ENCODE assay signal across 9 cellular contexts in the genomic region with DNA sequence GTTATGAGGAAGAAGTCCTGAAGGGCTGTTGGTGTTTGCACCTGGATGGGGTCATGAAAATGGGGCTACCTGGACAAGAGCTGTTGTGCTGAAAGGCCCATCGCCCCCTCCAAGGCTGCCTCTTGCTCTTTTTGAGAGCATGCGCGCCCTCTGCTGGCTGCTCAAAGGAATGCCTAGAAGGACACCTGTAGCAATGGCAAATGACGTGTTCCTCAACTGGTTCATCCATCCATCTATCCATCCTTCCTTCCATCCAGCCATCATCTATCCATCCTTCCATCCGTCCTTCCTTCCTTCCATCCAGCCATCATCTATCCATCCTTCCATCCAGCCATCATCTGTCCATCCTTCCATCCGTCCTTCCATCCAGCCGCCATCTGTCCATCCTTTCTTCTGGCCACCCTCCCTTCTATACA. TPM values are rescaled to one million over a fixed set of nuclear protein-coding genes. Genes with fewer than 3 reads are reported as not detected.
A peak's percentile ranks its signal among the peaks of the same experiment; 100 is the strongest.
DNase-seq lines count a peak whose midpoint lies in the region; ATAC-seq and TF ChIP-seq lines count a peak whose summit lies in the region.
"Had no signal": no experiment of that assay in that cellular context is flagged by ENCODE, and none has a peak within 500 bp of the region (broad histone marks: within the 10 kb centered on the region; RNA-seq: fewer than 3 reads in every experiment).

No MANE protein-coding gene starts in this region.

- in situ Hi-C loops in IMR-90 (cut with MboI; ENCODE audit: low sequenced_read_pairs), result no loop called here

- no peak overlapping the region for H2BK20ac ChIP-seq in IMR-90 (ENCODE audit: low read depth, low read length)

- peak; percentile 96 for TF ChIP-seq RAD21 in IMR-90 (IDR thresholded peaks at IDR 0.05; ENCODE audit: low read length)

- H3K23ac ChIP-seq in IMR-90 (ENCODE audit: low read depth, low read length), result no peak overlapping the region

- 0 out of 2 replicates have a peak, but pooled peaks cover 2% of the 10 kb centered on the region for H3K9me1 ChIP-seq in IMR-90 (ENCODE audit: insufficient read depth, low read length)

- H3K4me2 ChIP-seq in IMR-90 (ENCODE audit: low read depth, low read length), result no peak overlapping the region
- H3K4me2 ChIP-seq: BLaER1 had no signal

- no peak overlapping the region for H2BK15ac ChIP-seq in IMR-90 (ENCODE audit: low read depth, low read length)

- H2AFZ ChIP-seq in IMR-90 (replicated peaks; ENCODE audit: low read length, poor library complexity), result peak overlapping the region; percentile 82

- H4K20me1 ChIP-seq in IMR-90 (ENCODE audit: insufficient read depth, low read length), result no peaks in the 10 kb centered on the region; the same call in 1 of the 2 replicates
- H4K20me1 ChIP-seq: BLaER1 had no signal

- POLR2A ChIA-PET in IMR-90 (lab: Charles Lee; ENCODE audit: unreplicated experiment), result no interaction called here

- TF ChIP-seq POLR2A in IMR-90 (IDR thresholded peaks at IDR 0.05; ENCODE audit: low read depth, low read length), result no peak
- no peak for TF ChIP-seq POLR2A in gastroesophageal sphincter (IDR thresholded peaks at IDR 0.05)

- no peaks in the 10 kb centered on the region for H3K27me3 ChIP-seq in IMR-90 (ENCODE audit: control insufficient read depth, insufficient read depth, low read length)
- H3K27me3 ChIP-seq in SJCRH30, result peaks cover 14% of the 10 kb centered on the region; the same call in 1 of the 2 replicates
- H3K27me3 ChIP-seq in gastroesophageal sphincter, result no peaks in the 10 kb centered on the region
- no peaks in the 10 kb centered on the region for H3K27me3 ChIP-seq in tibial artery
- H3K27me3 ChIP-seq: BLaER1 had no signal

- no peak overlapping the region for H4K91ac ChIP-seq in IMR-90 (ENCODE audit: insufficient read depth, low read depth, low read length)

- H3K79me1 ChIP-seq in IMR-90 (ENCODE audit: low read depth in 1 of 2, low read length in 2 of 2), result no peaks in the 10 kb centered on the region

- H2BK120ac ChIP-seq in IMR-90 (ENCODE audit: low read depth, low read length), result no peak overlapping the region

- H4K8ac ChIP-seq in IMR-90 (ENCODE audit: low read depth in 2 of 2, low read length in 2 of 2), result peak overlapping the region in 1 of 2 experiments; percentile 15; a peak in 1 of 4 replicates

- H3K9me3 Mint-ChIP-seq in osteocyte (ENCODE audit: unreplicated experiment), result no peaks in the 10 kb centered on the region

- peak overlapping the region; percentile 37 for H2AK9ac ChIP-seq in IMR-90 (replicated peaks; ENCODE audit: low read depth, low read length, poor library complexity)

- H3K4me3 ChIP-seq in IMR-90 (ENCODE audit: insufficient read depth, low read depth, low read length) (no peak overlapping the region), SJCRH30 (no peak overlapping the region), gastroesophageal sphincter (no peak overlapping the region), tibial artery (no peak overlapping the region)
- H3K4me3 ChIP-seq: BLaER1 had no signal

- peaks cover 10% of the 10 kb centered on the region for H3K36me3 ChIP-seq in IMR-90 (ENCODE audit: control insufficient read depth, insufficient read depth, low read length)
- no peaks in the 10 kb centered on the region for H3K36me3 ChIP-seq in SJCRH30
- peaks cover 0 to 41% of the 10 kb centered on the region in 2 donors for H3K36me3 ChIP-seq in gastroesophageal sphincter
- H3K36me3 ChIP-seq in tibial artery, result peaks cover 0 to 31% (median 18%) of the 10 kb centered on the region in 3 donors
- H3K36me3 ChIP-seq: BLaER1 had no signal

- H3K56ac ChIP-seq in IMR-90 (ENCODE audit: extremely low read depth, insufficient read depth, low read length), result no peak overlapping the region

- ATAC-seq in IMR-90 (ENCODE audit: low read depth) (peak; percentile 82), gastroesophageal sphincter (peak; percentile 56)

- peaks cover 11% of the 10 kb centered on the region for H3K4me1 Mint-ChIP-seq in osteocyte (ENCODE audit: unreplicated experiment)

- no peaks in the 10 kb centered on the region for H3K27me3 Mint-ChIP-seq in osteocyte (ENCODE audit: unreplicated experiment)

- dilution Hi-C loops in IMR-90 (cut with HindIII; ENCODE audit: low sequenced_read_pairs, unreplicated experiment), result no loop called here

- H3K9ac ChIP-seq in IMR-90 (ENCODE audit: low read depth, low read length), result no peak overlapping the region
- H3K9ac ChIP-seq: BLaER1 had no signal

- no peak overlapping the region for H2BK5ac ChIP-seq in IMR-90 (ENCODE audit: low read depth, low read length, poor library complexity, severe bottlenecking)

- no peak overlapping the region for H3K14ac ChIP-seq in IMR-90 (replicated peaks; ENCODE audit: low read depth, low read length)

- H3K18ac ChIP-seq in IMR-90 (ENCODE audit: low read depth, low read length), result no peak overlapping the region

- H2AK5ac ChIP-seq in IMR-90 (ENCODE audit: low read depth, low read length), result 0 out of 2 replicates have a peak overlapping the region, but pooled peaks have one; percentile 68

- TF ChIP-seq CTCF in IMR-90 (conservative IDR thresholded peaks at IDR 0.05; ENCODE audit: low read depth, low read length) (peak; percentile 87), gastroesophageal sphincter (IDR thresholded peaks at IDR 0.05) (peak; percentile 79 to 93 (median 90)), osteocyte (IDR thresholded peaks at IDR 0.05) (peak; percentile 99), tibial artery (IDR thresholded peaks at IDR 0.05) (peak; percentile 86 to 93)

- no peak overlapping the region for H3K4me3 Mint-ChIP-seq in osteocyte (ENCODE audit: unreplicated experiment)

- peak; percentile 63 for DNase-seq in NCI-H1436 (lab: John Stamatoyannopoulos, UW)
- DNase-seq in NCI-H1436 treated with DMSO at 0.1 percent for 48 hours (lab: John Stamatoyannopoulos, UW), result no peak
- peak; percentile 69 for DNase-seq in IMR-90
- peak; percentile 68 to 79 for DNase-seq in SJCRH30
- DNase-seq in activated effector memory CD4-positive, alpha-beta T cell treated with anti-CD3 and anti-CD28 coated beads, Interleukin-2, amount 50 U/mL, for 16 hours, result peak; percentile 90
- DNase-seq in osteocyte (ENCODE audit: extremely low spot score, unreplicated experiment), result no peak
- DNase-seq in tibial artery, result peak; percentile 74 to 86

- H3K9me3 ChIP-seq in IMR-90 (ENCODE audit: control insufficient read depth, insufficient read depth, low read length), result no peaks in the 10 kb centered on the region
- no peaks in the 10 kb centered on the region for H3K9me3 ChIP-seq in SJCRH30 (replicated peaks)
- H3K9me3 ChIP-seq in gastroesophageal sphincter, result no peaks in the 10 kb centered on the region
- H3K9me3 ChIP-seq in tibial artery, result no peaks in the 10 kb centered on the region
- H3K9me3 ChIP-seq: BLaER1 had no signal

- H3K36me3 Mint-ChIP-seq in osteocyte (ENCODE audit: unreplicated experiment), result peaks cover 14% of the 10 kb centered on the region

- BruUV-seq in IMR-90 (replicated peaks; lab: Mats Ljungman, UMichigan), result no TSS peak

- intact Hi-C loops in IMR-90 (cut with micrococcal nuclease) (loop anchor here (1.0 to 10.0 kb wide), 5 partner anchors 82 to 560 kb away; a partner anchor contains a TSS), tibial artery (cut with DNase I; ENCODE audit: low total_unique reads) (loop anchor here (5.0 kb wide), 2 partner anchors 253 to 378 kb away; no protein-coding TSS in a partner anchor)

- no peak overlapping the region for H3K4ac ChIP-seq in IMR-90 (ENCODE audit: low read depth, low read length)

- CTCF ChIA-PET in IMR-90 (lab: Yijun Ruan, JAX), result interaction anchor here (0.6 to 2.5 kb wide), 4 partner anchors 11 to 374 kb away, joined by 3 to 13 read pairs (median 3); no protein-coding TSS in a partner anchor

- 27% methylated on average over 6 of the region's 7 CpGs; no CpG with 5 or more reads in 1 of the 2 experiments for WGBS in IMR-90 (ENCODE audit: extremely low coverage in 2 of 2, insufficient read length in 1 of 2), 2 experiments
- 27 to 58% methylated on average over 4 to 7 of the region's 7 CpGs for WGBS in gastroesophageal sphincter (ENCODE audit: low coverage in 1 of 2), 2 donors

- H3K27ac ChIP-seq in IMR-90 (ENCODE audit: insufficient read depth, low read length), result no peak overlapping the region
- H3K27ac ChIP-seq in SJCRH30, result no peak overlapping the region
- no peak overlapping the region for H3K27ac ChIP-seq in gastroesophageal sphincter
- H3K27ac ChIP-seq in tibial artery, result peak overlapping the region in 1 of 2 donors; percentile 13
- H3K27ac ChIP-seq: BLaER1 had no signal

- H3K4me1 ChIP-seq in IMR-90 (ENCODE audit: control insufficient read depth, insufficient read depth, low read length), result 0 out of 2 replicates have a peak, but pooled peaks cover 2% of the 10 kb centered on the region
- no peaks in the 10 kb centered on the region for H3K4me1 ChIP-seq in SJCRH30
- peaks cover 0 to 14% (median 0%) of the 10 kb centered on the region in 3 donors for H3K4me1 ChIP-seq in gastroesophageal sphincter
- peaks cover 0 to 13% (median 0%) of the 10 kb centered on the region in 4 donors for H3K4me1 ChIP-seq in tibial artery

- TF ChIP-seq EP300 in gastroesophageal sphincter (IDR thresholded peaks at IDR 0.05), result no peak

- H3K27ac Mint-ChIP-seq in osteocyte (ENCODE audit: unreplicated experiment), result no peak overlapping the region

- no peak overlapping the region for H4K5ac ChIP-seq in IMR-90 (ENCODE audit: low read depth, low read length)

TF ChIP-seq in IMR-90, 13 proteins besides CTCF, POLR2A, EP300 and RAD21:
- TF ChIP-seq SMC3 (IDR thresholded peaks at IDR 0.05; ENCODE audit: low read depth, low read length) (peak; percentile 97), FOS (IDR thresholded peaks at IDR 0.05; ENCODE audit: low read depth, low read length) (no peak)
TF ChIP-seq in IMR-90: peak in this region for 1.

RNA-seq across cellular contexts. Expression of a gene that starts 17.2 kb away (rescaled TPM):
- total RNA-seq in IMR-90 (2012; rRNA removed) (358 and 938 TPM in 2 replicates), gastroesophageal sphincter (1,000 to 10,000 TPM in 3 of 4 donors, 100 to 1,000 TPM in 1; 715 to 2,331 (median 1,488) TPM), osteocyte (1,335 and 1,348 TPM in 2 replicates)
- 2,908 and 2,963 TPM in 2 replicates for polyA plus RNA-seq in IMR-90 (2012; rRNA removed)
- 1,196 and 1,893 TPM in 2 replicates for polyA plus RNA-seq in IMR-90 (2012; cell fraction: cytosol; rRNA removed)
- 150 and 1,238 TPM in 2 replicates for polyA plus RNA-seq in IMR-90 (2012; cell fraction: nucleus; rRNA removed; ENCODE audit: low replicate concordance)
- 2,488 and 2,572 TPM in 2 replicates for total RNA-seq in SJCRH30 (2014; rRNA removed; shearing (Covaris generic))

Comparison
In these comparisons a context has a peak if more than half of its experiments do, and no peak if none do; other contexts are left out.
1. DNase-seq: peak in NCI-H1436 (single experiment), IMR-90 (single experiment), SJCRH30 (2 of 2), activated effector memory CD4-positive, alpha-beta T cell treated with anti-CD3 and anti-CD28 coated beads, Interleukin-2, amount 50 U/mL, for 16 hours (single experiment) and tibial artery (2 of 2); none in NCI-H1436 treated with DMSO at 0.1 percent for 48 hours (single experiment) and osteocyte (single experiment).
2. Peak in every context shown above with its lines, with median percentiles within 50 percentile points of each other: CTCF ChIP-seq.